Comparison of ENCODE assay signal across 1 cellular context in genomic region chr19:2690856-2691255, GRCh38.
TF ChIP-seq lines count a peak whose summit lies in the region.

No MANE protein-coding gene starts in this region.

TF ChIP-seq in K562, 482 proteins besides CTCF, POLR2A, EP300 and RAD21:
- no peak for TF ChIP-seq ZNF3 (CRISPR knock-in tag; IDR thresholded peaks at IDR 0.05)
- TF ChIP-seq, protein P1, sequence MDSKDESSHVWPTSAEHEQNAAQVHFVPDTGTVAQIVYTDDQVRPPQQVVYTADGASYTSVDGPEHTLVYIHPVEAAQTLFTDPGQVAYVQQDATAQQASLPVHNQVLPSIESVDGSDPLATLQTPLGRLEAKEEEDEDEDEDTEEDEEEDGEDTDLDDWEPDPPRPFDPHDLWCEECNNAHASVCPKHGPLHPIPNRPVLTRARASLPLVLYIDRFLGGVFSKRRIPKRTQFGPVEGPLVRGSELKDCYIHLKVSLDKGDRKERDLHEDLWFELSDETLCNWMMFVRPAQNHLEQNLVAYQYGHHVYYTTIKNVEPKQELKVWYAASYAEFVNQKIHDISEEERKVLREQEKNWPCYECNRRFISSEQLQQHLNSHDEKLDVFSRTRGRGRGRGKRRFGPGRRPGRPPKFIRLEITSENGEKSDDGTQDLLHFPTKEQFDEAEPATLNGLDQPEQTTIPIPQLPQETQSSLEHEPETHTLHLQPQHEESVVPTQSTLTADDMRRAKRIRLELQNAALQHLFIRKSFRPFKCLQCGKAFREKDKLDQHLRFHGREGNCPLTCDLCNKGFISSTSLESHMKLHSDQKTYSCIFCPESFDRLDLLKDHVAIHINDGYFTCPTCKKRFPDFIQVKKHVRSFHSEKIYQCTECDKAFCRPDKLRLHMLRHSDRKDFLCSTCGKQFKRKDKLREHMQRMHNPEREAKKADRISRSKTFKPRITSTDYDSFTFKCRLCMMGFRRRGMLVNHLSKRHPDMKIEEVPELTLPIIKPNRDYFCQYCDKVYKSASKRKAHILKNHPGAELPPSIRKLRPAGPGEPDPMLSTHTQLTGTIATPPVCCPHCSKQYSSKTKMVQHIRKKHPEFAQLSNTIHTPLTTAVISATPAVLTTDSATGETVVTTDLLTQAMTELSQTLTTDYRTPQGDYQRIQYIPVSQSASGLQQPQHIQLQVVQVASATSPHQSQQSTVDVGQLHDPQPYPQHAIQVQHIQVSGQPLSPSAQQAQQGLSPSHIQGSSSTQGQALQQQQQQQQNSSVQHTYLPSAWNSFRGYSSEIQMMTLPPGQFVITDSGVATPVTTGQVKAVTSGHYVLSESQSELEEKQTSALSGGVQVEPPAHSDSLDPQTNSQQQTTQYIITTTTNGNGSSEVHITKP (IDR thresholded peaks at IDR 0.05; ENCODE audit: partially characterized antibody) = peak; percentile 22
